8 cellular contexts compared by ENCODE assay signal in the genomic region with DNA sequence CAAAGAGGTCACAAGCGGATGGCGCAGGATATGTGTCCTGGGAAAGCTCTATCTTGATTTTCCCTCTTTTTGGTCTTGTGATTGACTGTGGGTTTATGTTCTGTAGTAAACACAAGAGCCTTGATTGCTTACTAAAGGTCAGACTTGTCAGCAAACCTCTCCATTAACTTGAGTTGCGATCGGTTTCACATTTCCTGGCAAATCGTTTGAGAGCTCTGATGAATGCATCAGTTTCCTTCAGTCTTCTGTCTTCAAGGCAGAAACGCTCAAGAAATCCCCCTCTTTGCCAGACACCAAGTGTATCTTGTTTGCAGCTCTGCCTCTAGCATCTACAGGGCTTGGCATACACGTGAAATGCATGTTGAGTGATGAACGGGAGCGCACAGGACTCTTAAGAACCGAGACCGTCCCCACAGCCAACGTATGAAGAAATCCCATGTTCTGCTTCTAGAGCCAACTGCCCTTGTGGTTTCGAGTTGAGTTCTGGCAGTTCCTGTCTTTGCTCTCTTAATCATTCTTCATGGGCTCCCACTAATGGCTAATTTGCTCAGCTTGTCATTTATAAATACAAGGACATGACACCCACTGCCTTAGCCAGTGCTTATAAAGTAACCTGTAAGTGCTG.
DNase-seq lines count a peak whose midpoint lies in the region; ATAC-seq, FAIRE-seq and TF ChIP-seq lines count a peak whose summit lies in the region.

No MANE protein-coding gene starts in this region.

- peak overlapping the region; percentile 52 to 91 (median 86) for H3K27ac Mint-ChIP-seq in CD4-positive, alpha-beta memory T cell
- H3K27ac Mint-ChIP-seq in central memory CD8-positive, alpha-beta T cell (ENCODE audit: low read depth), result peak overlapping the region; percentile 68
- H3K27ac Mint-ChIP-seq in neural progenitor cell, result no peak overlapping the region

- no peaks in the 10 kb centered on the region for H3K27me3 ChIP-seq in CD4-positive, alpha-beta memory T cell (ENCODE audit: insufficient read depth, low read length)
- no peaks in the 10 kb centered on the region for H3K27me3 ChIP-seq in neural progenitor cell

- ATAC-seq in central memory CD8-positive, alpha-beta T cell (replicated peaks; ENCODE audit: extremely low read depth, poor library complexity, severe bottlenecking), result no peak

- H3K9ac ChIP-seq in neural progenitor cell, result no peak overlapping the region

- H3K79me2 ChIP-seq in neural progenitor cell (ENCODE audit: low read depth), result no peaks in the 10 kb centered on the region

- H3K27me3 Mint-ChIP-seq in CD4-positive, alpha-beta memory T cell, result no peaks in the 10 kb centered on the region
- H3K27me3 Mint-ChIP-seq in central memory CD8-positive, alpha-beta T cell, result no peaks in the 10 kb centered on the region
- H3K27me3 Mint-ChIP-seq in neural progenitor cell (ENCODE audit: insufficient read depth, low read depth), result peaks cover 4% of the 10 kb centered on the region

- peaks cover 16% of the 10 kb centered on the region for H3K4me1 ChIP-seq in CD4-positive, alpha-beta memory T cell (ENCODE audit: insufficient read depth, low read length)
- H3K4me1 ChIP-seq in neural progenitor cell, result peaks cover 35% of the 10 kb centered on the region

- peaks cover 28% of the 10 kb centered on the region for H3F3A ChIP-seq in neural progenitor cell (ENCODE audit: low read depth)

- H3K9me3 ChIP-seq in CD4-positive, alpha-beta memory T cell (ENCODE audit: control insufficient read depth in 1 of 2, low read length in 2 of 2), result no peaks in the 10 kb centered on the region
- H3K9me3 ChIP-seq in neural progenitor cell (ENCODE audit: low read depth), result no peaks in the 10 kb centered on the region

- DNase-seq in CD4-positive, alpha-beta memory T cell, result no peak
- DNase-seq in KG1 (lab: John Stamatoyannopoulos, UW) (peak; percentile 18), neural progenitor cell (ENCODE audit: low spot score) (no peak), OCI-M2 (lab: John Stamatoyannopoulos, UW; ENCODE audit: unreplicated experiment) (no peak), hepatic stellate cell (ENCODE audit: low spot score) (no peak), urothelium cell line (ENCODE audit: low spot score) (no peak), DMS 273 (lab: John Stamatoyannopoulos, UW; ENCODE audit: unreplicated experiment) (no peak)
- DNase-seq in central memory CD8-positive, alpha-beta T cell (ENCODE audit: low spot score in 2 of 2), result no peak

- H3K27ac ChIP-seq in CD4-positive, alpha-beta memory T cell (ENCODE audit: low read depth, low read length), result no peak overlapping the region
- H3K27ac ChIP-seq in neural progenitor cell, result peak overlapping the region; percentile 42

- CTCF ChIA-PET in CD4-positive, alpha-beta memory T cell (lab: Charles Lee; ENCODE audit: partially characterized antibody), result interaction anchor here (1.1 kb wide), 1 partner anchor 14 kb away, joined by 3 read pairs; no protein-coding TSS in a partner anchor

- no peak overlapping the region for H2AFZ ChIP-seq in neural progenitor cell (replicated peaks)

- peaks cover 0 to 9% (median 0%) of the 10 kb centered on the region in 8 donors for H3K9me3 Mint-ChIP-seq in CD4-positive, alpha-beta memory T cell
- H3K9me3 Mint-ChIP-seq in central memory CD8-positive, alpha-beta T cell, result no peaks in the 10 kb centered on the region
- peaks cover 2% of the 10 kb centered on the region for H3K9me3 Mint-ChIP-seq in neural progenitor cell

- peaks cover 8% of the 10 kb centered on the region in 2 donors for H3K36me3 Mint-ChIP-seq in CD4-positive, alpha-beta memory T cell
- peaks cover 9% of the 10 kb centered on the region for H3K36me3 Mint-ChIP-seq in central memory CD8-positive, alpha-beta T cell (ENCODE audit: insufficient read depth)
- H3K36me3 Mint-ChIP-seq in neural progenitor cell, result peaks cover 2% of the 10 kb centered on the region

- peaks cover 44 to 70% (median 54%) of the 10 kb centered on the region in 4 donors for H3K4me1 Mint-ChIP-seq in CD4-positive, alpha-beta memory T cell
- peaks cover 68% of the 10 kb centered on the region for H3K4me1 Mint-ChIP-seq in central memory CD8-positive, alpha-beta T cell
- peaks cover 46% of the 10 kb centered on the region for H3K4me1 Mint-ChIP-seq in neural progenitor cell

- no peak for TF ChIP-seq CTCF in neural progenitor cell (IDR thresholded peaks at IDR 0.05)

- peak overlapping the region in 7 of 8 donors; percentile 10 to 76 (median 57) for H3K4me3 Mint-ChIP-seq in CD4-positive, alpha-beta memory T cell
- peak overlapping the region; percentile 28 for H3K4me3 Mint-ChIP-seq in central memory CD8-positive, alpha-beta T cell
- H3K4me3 Mint-ChIP-seq in neural progenitor cell, result no peak overlapping the region

- H3K36me3 ChIP-seq in CD4-positive, alpha-beta memory T cell (ENCODE audit: insufficient read depth, low read length), result no peaks in the 10 kb centered on the region
- H3K36me3 ChIP-seq in neural progenitor cell, result no peaks in the 10 kb centered on the region

- no peak for FAIRE-seq in urothelium cell line (lab: Jason Lieb, UNC)

- H4K20me1 ChIP-seq in neural progenitor cell (ENCODE audit: low read depth), result no peaks in the 10 kb centered on the region

- H3K4me3 ChIP-seq in CD4-positive, alpha-beta memory T cell (ENCODE audit: low read length in 2 of 2), result no peak overlapping the region
- no peak overlapping the region for H3K4me3 ChIP-seq in neural progenitor cell

- H3K4me2 ChIP-seq in neural progenitor cell, result peak overlapping the region; percentile 48

- intact Hi-C loops in CD4-positive, alpha-beta memory T cell (cut with micrococcal nuclease), result no loop called here

- POLR2A ChIA-PET in CD4-positive, alpha-beta memory T cell (lab: Charles Lee; ENCODE audit: partially characterized antibody), result interaction anchor here (1.3 kb wide), 1 partner anchor 12 kb away, joined by 3 read pairs; no protein-coding TSS in a partner anchor
